ENCODE assay signal across 18 cellular contexts in the genomic region with DNA sequence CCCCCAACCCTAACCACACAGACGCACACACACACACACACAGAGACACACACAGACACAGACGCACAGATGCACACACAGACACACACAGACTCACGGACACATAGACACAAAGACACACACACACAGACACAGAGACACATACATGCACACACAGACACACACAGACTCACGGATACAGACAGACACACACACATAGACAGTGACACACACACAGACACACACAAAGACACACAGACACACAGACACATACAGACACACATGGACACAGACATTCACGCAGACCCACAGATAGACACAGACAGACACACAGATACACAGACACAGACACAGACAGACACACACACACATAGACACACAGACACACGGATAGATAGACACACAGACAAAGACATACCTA. TPM values are rescaled to one million over a fixed set of nuclear protein-coding genes. Genes with fewer than 3 reads are reported as not detected.
A peak's percentile ranks its signal among the peaks of the same experiment; 100 is the strongest.
DNase-seq lines count a peak whose midpoint lies in the region; ATAC-seq, FAIRE-seq and TF ChIP-seq lines count a peak whose summit lies in the region.
"Had no signal": no experiment of that assay in that cellular context is flagged by ENCODE, and none has a peak within 500 bp of the region (broad histone marks: within the 10 kb centered on the region; RNA-seq: fewer than 3 reads in every experiment).

No MANE protein-coding gene starts in this region.

- no peak overlapping the region for H3K4ac ChIP-seq in H9 (ENCODE audit: low read depth, low read length)
- peak overlapping the region; percentile 6 for H3K4ac ChIP-seq in trophoblast cell (ENCODE audit: low read depth, low read length)

- H3K4me3 ChIP-seq in GM12878 (no peak overlapping the region), trophoblast cell (ENCODE audit: low read depth, low read length) (no peak overlapping the region)

- H2AK5ac ChIP-seq in H9 (ENCODE audit: insufficient read length, low read length) = no peak overlapping the region
- H2AK5ac ChIP-seq in trophoblast cell (ENCODE audit: low read length) = peak overlapping the region; percentile 61

- H3K9me3 ChIP-seq in H9 (ENCODE audit: control insufficient read depth, low read depth, low read length) (peaks cover 2% of the 10 kb centered on the region), GM12878 (replicated peaks; ENCODE audit: control insufficient read depth, insufficient read depth, low read length) (peaks cover 3% of the 10 kb centered on the region; the same call in 2 of the 3 replicates), trophoblast cell (ENCODE audit: insufficient read depth, low read depth, low read length) (peaks cover 4% of the 10 kb centered on the region)

- SMC1A ChIA-PET in GM12878 (lab: Charles Lee; ENCODE audit: uncharacterized antibody, unreplicated experiment) = no interaction called here

- POLR2A ChIA-PET in GM12878 (lab: Charles Lee) = no interaction called here

- H3K23ac ChIP-seq in H9 (ENCODE audit: insufficient read length, low read depth, low read length) (no peak overlapping the region), trophoblast cell (ENCODE audit: low read length) (no peak overlapping the region)

- H3K9ac ChIP-seq in H9 (ENCODE audit: extremely low read depth, insufficient read length, low read length) (no peak overlapping the region), GM12878 (ENCODE audit: control insufficient read depth, insufficient read depth, low read length) (no peak overlapping the region), trophoblast cell (ENCODE audit: low read length) (no peak overlapping the region)
- H3K9ac ChIP-seq: KMS-11 had no signal

- H4K5ac ChIP-seq in H9 (ENCODE audit: insufficient read length, low read depth, low read length) = no peak overlapping the region

- H2BK15ac ChIP-seq in H9 (ENCODE audit: low read depth, low read length) = no peak overlapping the region

- no peak overlapping the region for H3K4me2 ChIP-seq in H9 (ENCODE audit: insufficient read depth, insufficient read length, low read length)
- no peak overlapping the region for H3K4me2 ChIP-seq in GM12878 (ENCODE audit: control insufficient read depth, insufficient read depth)
- H3K4me2 ChIP-seq in trophoblast cell (ENCODE audit: low read length) = no peak overlapping the region
- H3K4me2 ChIP-seq: KMS-11 had no signal

- H3K4me1 Mint-ChIP-seq in H9 (peaks cover 0 to 10% of the 10 kb centered on the region in 2 experiments; a peak in 2 of 4 replicates), endothelial cell (ENCODE audit: unreplicated experiment) (peaks cover 14% of the 10 kb centered on the region)
- no peaks in the 10 kb centered on the region for H3K4me1 Mint-ChIP-seq in activated T-helper 1 cell treated with anti-CD3 and anti-CD28 coated beads, Interleukin-12 subunit alpha, Interleukin-12 subunit beta, Interleukin-2, Interleukin-4 antibody, amounts not matched to agents 30 ng/mL and 10 ng/mL and 1 ng/mL, durations not matched to agents 14 hours and 24 hours and 36 hours (ENCODE audit: low read depth)
- H3K4me1 Mint-ChIP-seq: CD14-positive monocyte, IgD-negative memory B cell had no signal

- no peak for TF ChIP-seq CTCF in H9 (conservative IDR thresholded peaks at IDR 0.05)
- no peak for TF ChIP-seq CTCF in GM12878 (IDR thresholded peaks at IDR 0.05 in 2 of 3, conservative IDR thresholded peaks at IDR 0.05 in 1 of 3; ENCODE audit: control insufficient read depth in 2 of 3, extremely low read depth in 1 of 3, insufficient read depth in 1 of 3, low read depth in 3 of 3, low read length in 3 of 3)
- no peak for TF ChIP-seq CTCF in endothelial cell (IDR thresholded peaks at IDR 0.05; ENCODE audit: unreplicated experiment)

- H3K27me3 Mint-ChIP-seq in H9 (ENCODE audit: low read depth) (peaks cover 5% of the 10 kb centered on the region), endothelial cell (ENCODE audit: unreplicated experiment) (peaks cover 5% of the 10 kb centered on the region)
- H3K27me3 Mint-ChIP-seq in activated T-helper 1 cell treated with anti-CD3 and anti-CD28 coated beads, Interleukin-12 subunit alpha, Interleukin-12 subunit beta, Interleukin-2, Interleukin-4 antibody, amounts not matched to agents 30 ng/mL and 10 ng/mL and 1 ng/mL, durations not matched to agents 14 hours and 24 hours and 36 hours (ENCODE audit: insufficient read depth) = peaks cover 12% of the 10 kb centered on the region

- TF ChIP-seq EP300 in GM12878 (IDR thresholded peaks at IDR 0.05; ENCODE audit: borderline replicate concordance in 1 of 2, control insufficient read depth in 1 of 2, low read depth in 2 of 2, low read length in 2 of 2) = no peak

- BruUV-seq in GM12878 (replicated peaks; lab: Mats Ljungman, UMichigan) = no TSS peak

- H3K9me3 Mint-ChIP-seq in H9 (peaks cover 3 to 6% of the 10 kb centered on the region in 2 experiments), endothelial cell (ENCODE audit: unreplicated experiment) (no peaks in the 10 kb centered on the region)
- no peaks in the 10 kb centered on the region for H3K9me3 Mint-ChIP-seq in activated T-helper 1 cell treated with anti-CD3 and anti-CD28 coated beads, Interleukin-12 subunit alpha, Interleukin-12 subunit beta, Interleukin-2, Interleukin-4 antibody, amounts not matched to agents 30 ng/mL and 10 ng/mL and 1 ng/mL, durations not matched to agents 14 hours and 24 hours and 36 hours

- H4K8ac ChIP-seq in H9 (replicated peaks; ENCODE audit: insufficient read length, low read depth, low read length) (no peak overlapping the region), trophoblast cell (ENCODE audit: low read depth, low read length) (peak overlapping the region; percentile 5)

- H3K36me3 ChIP-seq in GM12878 (ENCODE audit: control insufficient read depth in 2 of 2, insufficient read depth in 2 of 2, low read length in 1 of 2) = no peaks in the 10 kb centered on the region
- peaks cover 0 to 3% of the 10 kb centered on the region in 2 experiments for H3K36me3 ChIP-seq in trophoblast cell (ENCODE audit: control insufficient read depth in 1 of 2, insufficient read depth in 2 of 2, low read length in 2 of 2)

- H4K91ac ChIP-seq in H9 (ENCODE audit: insufficient read length, low read depth, low read length) (no peak overlapping the region), trophoblast cell (ENCODE audit: low read depth, low read length) (peak overlapping the region; percentile 78)

- no peaks in the 10 kb centered on the region for H3K23me2 ChIP-seq in H9 (ENCODE audit: insufficient read length, low read depth, low read length, poor library complexity, severe bottlenecking)

- H2BK5ac ChIP-seq in H9 (ENCODE audit: insufficient read length, low read length) = no peak overlapping the region
- H2BK5ac ChIP-seq in trophoblast cell (ENCODE audit: low read depth, low read length, poor library complexity) = no peak overlapping the region

- H2AFZ ChIP-seq in H9 (ENCODE audit: low read length) (no peak overlapping the region), GM12878 (ENCODE audit: control insufficient read depth, low read depth, low read length) (no peak overlapping the region), trophoblast cell (ENCODE audit: insufficient read depth, low read length, poor library complexity) (no peak overlapping the region)

- no peak overlapping the region for H3K56ac ChIP-seq in H9 (ENCODE audit: insufficient read length, low read depth, low read length)

- FAIRE-seq in GM12878 (lab: Jason Lieb, UNC) = no peak

- H2BK12ac ChIP-seq in H9 (ENCODE audit: insufficient read length, low read depth, low read length) = no peak overlapping the region
- peak overlapping the region; percentile 73 for H2BK12ac ChIP-seq in trophoblast cell (ENCODE audit: low read length)

- no peaks in the 10 kb centered on the region for H3K79me2 ChIP-seq in H9 (ENCODE audit: insufficient read depth, low read length)
- no peaks in the 10 kb centered on the region for H3K79me2 ChIP-seq in GM12878 (ENCODE audit: control insufficient read depth, insufficient read depth, low read length)
- peaks cover 2% of the 10 kb centered on the region for H3K79me2 ChIP-seq in trophoblast cell (ENCODE audit: control insufficient read depth, insufficient read depth, low read length, poor library complexity)

- CTCF ChIA-PET in GM12878 (lab: Yijun Ruan, JAX) = no interaction called here

- in situ Hi-C loops in GM12878 (cut with MboI) = no loop called here

- H2BK20ac ChIP-seq in H9 (ENCODE audit: low read depth, low read length, poor library complexity, severe bottlenecking) = no peak overlapping the region

- H3K14ac ChIP-seq in H9 (ENCODE audit: insufficient read depth, low read length) = peak overlapping the region; percentile 34; the same call in 1 of the 2 replicates
- H3K14ac ChIP-seq in trophoblast cell (ENCODE audit: low read length) = peak overlapping the region; percentile 30

- no peak for ATAC-seq in GM12878
- ATAC-seq: CD8-positive, alpha-beta T cell had no signal

- H3K27ac ChIP-seq in H9 (ENCODE audit: insufficient read length, low read depth, low read length) = no peak overlapping the region
- H3K27ac ChIP-seq in GM12878 (ENCODE audit: control insufficient read depth, insufficient read depth) = no peak overlapping the region
- H3K27ac ChIP-seq in trophoblast cell (ENCODE audit: low read depth, low read length) = no peak overlapping the region
- H3K27ac ChIP-seq: KMS-11 had no signal

- H3K79me1 ChIP-seq in H9 (ENCODE audit: insufficient read depth, low read depth, low read length, poor library complexity, severe bottlenecking) = no peaks in the 10 kb centered on the region
- H3K79me1 ChIP-seq in trophoblast cell (ENCODE audit: low read length) = peaks cover 38% of the 10 kb centered on the region

- H3K36me3 Mint-ChIP-seq in H9 (ENCODE audit: insufficient read depth in 1 of 3, low read depth in 3 of 3) = peaks cover 2 to 6% (median 4%) of the 10 kb centered on the region in 3 experiments; a peak in 6 of 7 replicates
- no peaks in the 10 kb centered on the region for H3K36me3 Mint-ChIP-seq in endothelial cell (ENCODE audit: low read depth, unreplicated experiment)
- no peaks in the 10 kb centered on the region for H3K36me3 Mint-ChIP-seq in activated T-helper 1 cell treated with anti-CD3 and anti-CD28 coated beads, Interleukin-12 subunit alpha, Interleukin-12 subunit beta, Interleukin-2, Interleukin-4 antibody, amounts not matched to agents 30 ng/mL and 10 ng/mL and 1 ng/mL, durations not matched to agents 14 hours and 24 hours and 36 hours (ENCODE audit: low read depth)
- H3K36me3 Mint-ChIP-seq: CD14-positive monocyte; CD8-positive, alpha-beta T cell; IgD-negative memory B cell had no signal

- H3K27me3 ChIP-seq in H9 (ENCODE audit: insufficient read depth, low read length) = no peaks in the 10 kb centered on the region
- H3K27me3 ChIP-seq in GM12878 (replicated peaks in 1 of 2; ENCODE audit: control insufficient read depth in 2 of 2, insufficient read depth in 2 of 2, low read length in 1 of 2) = no peaks in the 10 kb centered on the region; a peak in 2 of 4 replicates
- no peaks in the 10 kb centered on the region for H3K27me3 ChIP-seq in trophoblast cell (ENCODE audit: insufficient read depth, low read length)

- H3T11ph ChIP-seq in H9 (ENCODE audit: low read length) = no peak overlapping the region

- H4K20me1 ChIP-seq in H9 (ENCODE audit: control insufficient read depth, insufficient read depth, insufficient read length) (no peaks in the 10 kb centered on the region), GM12878 (ENCODE audit: control insufficient read depth, insufficient read depth) (no peaks in the 10 kb centered on the region)

- H2BK120ac ChIP-seq in H9 (ENCODE audit: low read depth, low read length, poor library complexity, severe bottlenecking) (no peak overlapping the region), trophoblast cell (ENCODE audit: insufficient read depth, low read length, poor library complexity) (peak overlapping the region; percentile 59)

- intact Hi-C loops in GM12878 (cut with micrococcal nuclease; ENCODE audit: unreplicated experiment) = no loop called here
- intact Hi-C loops in activated T-helper 1 cell treated with anti-CD3 and anti-CD28 coated beads, Interleukin-12 subunit alpha, Interleukin-12 subunit beta, Interleukin-2, Interleukin-4 antibody, amounts not matched to agents 30 ng/mL and 10 ng/mL and 1 ng/mL, durations not matched to agents 14 hours and 24 hours and 36 hours (cut with micrococcal nuclease) = no loop called here

- TF ChIP-seq RAD21 in GM12878 (IDR thresholded peaks at IDR 0.05; ENCODE audit: insufficient read depth, low read depth, low read length) = no peak

- DNase-seq in H9 (no peak), GM12878 (ENCODE audit: low read depth, low spot score) (no peak), islet precursor cell (peak; percentile 23), trophoblast cell (no peak), endothelial cell (ENCODE audit: low spot score) (no peak), COLO829 (ENCODE audit: low spot score) (no peak)
- DNase-seq in activated CD4-positive, alpha-beta T cell treated with anti-CD3 and anti-CD28 coated beads, Interleukin-2, amount 50 U/mL, for 4 hours = no peak
- DNase-seq in activated T-helper 1 cell treated with anti-CD3 and anti-CD28 coated beads, Interleukin-12 subunit alpha, Interleukin-12 subunit beta, Interleukin-2, Interleukin-4 antibody, amounts not matched to agents 30 ng/mL and 10 ng/mL and 1 ng/mL, durations not matched to agents 14 hours and 24 hours and 36 hours (ENCODE audit: low spot score) = no peak
- DNase-seq: CD8-positive, alpha-beta T cell; GF-D8; GOT3; HCEC 1CT had no signal

- no peak for TF ChIP-seq POLR2A in GM12878 (IDR thresholded peaks at IDR 0.05; ENCODE audit: low read depth, low read length)

- WGBS in H9 (ENCODE audit: extremely low coverage, insufficient read length, low lambda C conversion rate) = no CpG with 5 or more reads among the region's 6 CpGs
- 40% methylated on average over 6 of the region's 6 CpGs for WGBS in GM12878 (ENCODE audit: insufficient coverage, insufficient replicate concordance, low lambda C conversion rate, missing lambda C conversion rate)
- no CpG with 5 or more reads among the region's 6 CpGs for WGBS in trophoblast cell (ENCODE audit: extremely low coverage, insufficient coverage, insufficient read length)

- H4K12ac ChIP-seq in trophoblast cell (ENCODE audit: low read depth, low read length) = no peak overlapping the region

- no peak overlapping the region for H3K4me3 Mint-ChIP-seq in H9
- no peak overlapping the region for H3K4me3 Mint-ChIP-seq in endothelial cell (ENCODE audit: unreplicated experiment)
- no peak overlapping the region for H3K4me3 Mint-ChIP-seq in activated T-helper 1 cell treated with anti-CD3 and anti-CD28 coated beads, Interleukin-12 subunit alpha, Interleukin-12 subunit beta, Interleukin-2, Interleukin-4 antibody, amounts not matched to agents 30 ng/mL and 10 ng/mL and 1 ng/mL, durations not matched to agents 14 hours and 24 hours and 36 hours
- H3K4me3 Mint-ChIP-seq: CD14-positive monocyte; CD8-positive, alpha-beta T cell; IgD-negative memory B cell had no signal

- H3K4me1 ChIP-seq in H9 (ENCODE audit: insufficient read depth, low read length) (no peaks in the 10 kb centered on the region), GM12878 (ENCODE audit: control insufficient read depth, insufficient read depth, low read length) (no peaks in the 10 kb centered on the region), trophoblast cell (ENCODE audit: control insufficient read depth in 1 of 2, insufficient read depth in 2 of 2, low read length in 2 of 2) (peaks cover 29 to 31% of the 10 kb centered on the region in 2 experiments)

- H3K18ac ChIP-seq in H9 (ENCODE audit: insufficient read length, low read depth, low read length) (no peak overlapping the region), trophoblast cell (ENCODE audit: low read length) (peak overlapping the region; percentile 18)

- no peak overlapping the region for H3K27ac Mint-ChIP-seq in H9
- H3K27ac Mint-ChIP-seq in endothelial cell (ENCODE audit: unreplicated experiment) = no peak overlapping the region
- no peak overlapping the region for H3K27ac Mint-ChIP-seq in activated T-helper 1 cell treated with anti-CD3 and anti-CD28 coated beads, Interleukin-12 subunit alpha, Interleukin-12 subunit beta, Interleukin-2, Interleukin-4 antibody, amounts not matched to agents 30 ng/mL and 10 ng/mL and 1 ng/mL, durations not matched to agents 14 hours and 24 hours and 36 hours
- H3K27ac Mint-ChIP-seq: CD14-positive monocyte; CD8-positive, alpha-beta T cell; IgD-negative memory B cell had no signal

- RAD21 ChIA-PET in GM12878 (lab: Charles Lee; ENCODE audit: unreplicated experiment) = no interaction called here

RNA-seq across cellular contexts. Expression of a gene that starts 2.1 kb away (rescaled TPM):
- total RNA-seq in H9 (2021) = not detected in 2 replicates
- not detected in 2 replicates for total RNA-seq in GM12878 (2013; cell fraction: nucleolus; rRNA removed)
- not detected in 2 replicates for total RNA-seq in GM12878 (2014; rRNA removed)
- total RNA-seq in GM12878 (2014; rRNA removed; fragmentation: Illumina TruSeq; extraction: Trizol) = not detected in 2 replicates
- not detected in 2 replicates for total RNA-seq in GM12878 (2021)
- polyA plus RNA-seq in GM12878 (2011; ENCODE audit: low read depth) = not detected
- not detected in 2 replicates for polyA plus RNA-seq in GM12878 (2011; rRNA removed)
- not detected in 2 replicates for polyA plus RNA-seq in GM12878 (2011; cell fraction: cytosol; rRNA removed)
- not detected in 2 replicates for polyA plus RNA-seq in GM12878 (2011; cell fraction: nucleus; rRNA removed)
- not detected in 2 replicates for polyA plus RNA-seq in GM12878 (2012)
- polyA plus RNA-seq in GM12878 (2014; fragmentation: Illumina TruSeq; extraction: Trizol) = not detected in 2 replicates
- not detected for polyA plus RNA-seq in GM12878 (2014; fragmentation: Nextera tagmentation; extraction: Ambion mirVana)
- not detected in 2 replicates for polyA plus RNA-seq in GM12878 (2014; rRNA removed)
- polyA plus RNA-seq in GM12878 (2016; fragmentation: Nextera tagmentation; extraction: Ambion mirVana) = not detected
- polyA minus RNA-seq in GM12878 (2011; rRNA and poly(A)+ RNA removed) = not detected in 2 replicates
- polyA minus RNA-seq in GM12878 (2011; cell fraction: cytosol; rRNA and poly(A)+ RNA removed) = not detected in 2 replicates
- polyA minus RNA-seq in GM12878 (2011; cell fraction: nucleus; rRNA and poly(A)+ RNA removed) = not detected in 2 replicates
- 0.07 and 0.14 TPM in 2 replicates for polyA plus RNA-seq in trophoblast cell (2013)
- total RNA-seq in endothelial cell (ENCODE audit: unreplicated experiment) = not detected
- not detected in 2 replicates for total RNA-seq in activated T-helper 1 cell treated with anti-CD3 and anti-CD28 coated beads, Interleukin-12 subunit alpha, Interleukin-12 subunit beta, Interleukin-2, Interleukin-4 antibody, amounts not matched to agents 30 ng/mL and 10 ng/mL and 1 ng/mL, durations not matched to agents 14 hours and 24 hours and 36 hours
- total RNA-seq: A673; Caco-2; CD8-positive, alpha-beta T cell had no signal
- polyA plus RNA-seq: BJ, CD14-positive monocyte, IgD-negative memory B cell had no signal

RNA-seq across cellular contexts. Expression of a gene that starts 27.5 kb away (rescaled TPM):
- not detected in 2 replicates for total RNA-seq in H9 (2021)
- not detected in 2 replicates for total RNA-seq in GM12878 (2013; cell fraction: nucleolus; rRNA removed)
- not detected in 2 replicates for total RNA-seq in GM12878 (2014; rRNA removed)
- not detected in 2 replicates for total RNA-seq in GM12878 (2014; rRNA removed; fragmentation: Illumina TruSeq; extraction: Trizol)
- total RNA-seq in GM12878 (2021) = not detected in 2 replicates
- not detected for polyA plus RNA-seq in GM12878 (2011; ENCODE audit: low read depth)
- not detected in 2 replicates for polyA plus RNA-seq in GM12878 (2011; rRNA removed)
- polyA plus RNA-seq in GM12878 (2011; cell fraction: cytosol; rRNA removed) = not detected in 2 replicates
- not detected in 2 replicates for polyA plus RNA-seq in GM12878 (2011; cell fraction: nucleus; rRNA removed)
- polyA plus RNA-seq in GM12878 (2012) = not detected in 2 replicates
- polyA plus RNA-seq in GM12878 (2014; fragmentation: Illumina TruSeq; extraction: Trizol) = not detected in 2 replicates
- not detected for polyA plus RNA-seq in GM12878 (2014; fragmentation: Nextera tagmentation; extraction: Ambion mirVana)
- not detected in 2 replicates for polyA plus RNA-seq in GM12878 (2014; rRNA removed)
- not detected for polyA plus RNA-seq in GM12878 (2016; fragmentation: Nextera tagmentation; extraction: Ambion mirVana)
- not detected in 2 replicates for polyA minus RNA-seq in GM12878 (2011; rRNA and poly(A)+ RNA removed)
- polyA minus RNA-seq in GM12878 (2011; cell fraction: cytosol; rRNA and poly(A)+ RNA removed) = not detected in 2 replicates
- polyA minus RNA-seq in GM12878 (2011; cell fraction: nucleus; rRNA and poly(A)+ RNA removed) = not detected in 2 replicates
- polyA plus RNA-seq in trophoblast cell (2013) = not detected in 2 replicates
- total RNA-seq in endothelial cell (ENCODE audit: unreplicated experiment) = not detected
- total RNA-seq in activated T-helper 1 cell treated with anti-CD3 and anti-CD28 coated beads, Interleukin-12 subunit alpha, Interleukin-12 subunit beta, Interleukin-2, Interleukin-4 antibody, amounts not matched to agents 30 ng/mL and 10 ng/mL and 1 ng/mL, durations not matched to agents 14 hours and 24 hours and 36 hours = not detected in 2 replicates
- total RNA-seq: A673; CD8-positive, alpha-beta T cell had no signal
- polyA plus RNA-seq: BJ, CD14-positive monocyte, IgD-negative memory B cell had no signal
